Comparison of ENCODE assay signal across 8 cellular contexts in the genomic region with DNA sequence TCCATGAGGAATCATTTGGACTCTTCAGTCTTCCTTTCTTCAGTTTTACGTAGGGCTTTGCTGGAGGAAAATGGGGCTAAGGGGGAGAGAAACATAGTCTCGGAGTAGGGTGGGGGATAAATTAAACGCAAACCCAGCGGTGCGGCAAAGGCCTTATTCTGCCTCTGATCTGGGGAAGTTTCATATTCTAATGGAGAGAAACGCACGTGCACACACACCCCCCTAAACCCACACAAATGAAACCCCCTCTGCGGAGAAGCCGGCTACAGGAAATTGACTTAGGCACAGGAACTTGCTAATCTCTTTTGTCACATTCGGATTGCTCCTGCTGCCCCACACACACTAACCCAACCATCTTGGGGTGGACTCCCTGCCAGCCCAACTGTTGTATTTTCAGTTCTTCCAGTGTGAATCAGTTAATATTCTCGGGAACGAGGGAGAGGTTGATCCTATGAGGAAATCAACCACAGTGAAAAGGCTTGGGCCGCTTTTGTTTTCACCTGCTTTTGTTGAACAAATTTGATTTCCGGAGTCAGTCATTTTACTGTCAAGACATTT. TPM values are rescaled to one million over a fixed set of nuclear protein-coding genes. Genes with fewer than 3 reads are reported as not detected.
DNase-seq lines count a peak whose midpoint lies in the region; ATAC-seq and TF ChIP-seq lines count a peak whose summit lies in the region.

A gene with protein sequence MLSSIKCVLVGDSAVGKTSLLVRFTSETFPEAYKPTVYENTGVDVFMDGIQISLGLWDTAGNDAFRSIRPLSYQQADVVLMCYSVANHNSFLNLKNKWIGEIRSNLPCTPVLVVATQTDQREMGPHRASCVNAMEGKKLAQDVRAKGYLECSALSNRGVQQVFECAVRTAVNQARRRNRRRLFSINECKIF (plus strand): TSS at position 308 of the 558 bp plus-strand sequence. CDS start 46,356 bp downstream, outside the sequence.

- H3K4me1 Mint-ChIP-seq in activated T-helper 2 cell treated with anti-CD3 and anti-CD28 coated beads, Interferon-gamma antibody, Interleukin-2, Interleukin-4, amounts not matched to agents 10 μg/mL and 5 μg/mL and 100 μg/mL, durations not matched to agents 14 hours and 24 hours and 36 hours (ENCODE audit: low read depth) = peaks cover 51% of the 10 kb centered on the region
- peaks cover 77% of the 10 kb centered on the region for H3K4me1 Mint-ChIP-seq in nephron progenitor cell

- H3K4me3 Mint-ChIP-seq in activated T-helper 2 cell treated with anti-CD3 and anti-CD28 coated beads, Interferon-gamma antibody, Interleukin-2, Interleukin-4, amounts not matched to agents 10 μg/mL and 5 μg/mL and 100 μg/mL, durations not matched to agents 14 hours and 24 hours and 36 hours (ENCODE audit: low read depth) = peak within 1 kb of the TSS; percentile 90
- H3K4me3 Mint-ChIP-seq in nephron progenitor cell = peak within 1 kb of the TSS; percentile 77

- no peak within 1 kb of the TSS for H2AFZ ChIP-seq in OCI-LY1 (ENCODE audit: low read length)

- H3K4me2 ChIP-seq in OCI-LY1 (ENCODE audit: low read length) = peak within 1 kb of the TSS; percentile 86

- peak within 1 kb of the TSS; percentile 82 for H3K4me3 ChIP-seq in OCI-LY1 (ENCODE audit: low read depth, low read length, poor library complexity, severe bottlenecking)

- ATAC-seq in HG03095 (IDR thresholded peaks at IDR 0.05; ENCODE audit: unreplicated experiment) = no peak

- H3K9me3 ChIP-seq in OCI-LY1 (ENCODE audit: low read length) = no peaks in the 10 kb centered on the region

- H3K79me2 ChIP-seq in OCI-LY1 (ENCODE audit: insufficient read depth, low read length) = peaks cover 99% of the 10 kb centered on the region

- peak within 1 kb of the TSS; percentile 100 for H3K27ac ChIP-seq in OCI-LY1 (ENCODE audit: low read depth, low read length, poor library complexity, severe bottlenecking)

- in situ Hi-C loops in GM13977 (cut with MboI; ENCODE audit: low pct_unique_long_range_greater_than_20kb, low sequenced_read_pairs, unreplicated experiment) = no loop called here

- H4K20me1 ChIP-seq in OCI-LY1 (ENCODE audit: insufficient read depth, low read length) = no peaks in the 10 kb centered on the region

- DNase-seq in GM13977 (ENCODE audit: low spot score) = peak; percentile 31
- DNase-seq in activated T-helper 2 cell treated with anti-CD3 and anti-CD28 coated beads, Interferon-gamma antibody, Interleukin-2, Interleukin-4, amounts not matched to agents 10 μg/mL and 5 μg/mL and 100 μg/mL, durations not matched to agents 14 hours and 24 hours and 36 hours (ENCODE audit: low spot score) = peak; percentile 72
- DNase-seq in nephron progenitor cell = no peak
- DNase-seq in mesenteric fat pad (ENCODE audit: low spot score) = no peak
- no peak for DNase-seq in hippocampal formation (lab: John Stamatoyannopoulos, UW)
- no peak for DNase-seq in NCI-H345 treated with DMSO at 0.1 percent for 48 hours (lab: John Stamatoyannopoulos, UW; ENCODE audit: unreplicated experiment)

- no peaks in the 10 kb centered on the region for H3K27me3 ChIP-seq in OCI-LY1 (ENCODE audit: insufficient read depth, low read length)

- intact Hi-C loops in activated T-helper 2 cell treated with anti-CD3 and anti-CD28 coated beads, Interferon-gamma antibody, Interleukin-2, Interleukin-4, amounts not matched to agents 10 μg/mL and 5 μg/mL and 100 μg/mL, durations not matched to agents 14 hours and 24 hours and 36 hours (cut with micrococcal nuclease) = loop anchor here (2.0 to 5.0 kb wide), 2 partner anchors 14 to 45 kb away; no protein-coding TSS in a partner anchor

- peak within 1 kb of the TSS; percentile 94 for H3K27ac Mint-ChIP-seq in activated T-helper 2 cell treated with anti-CD3 and anti-CD28 coated beads, Interferon-gamma antibody, Interleukin-2, Interleukin-4, amounts not matched to agents 10 μg/mL and 5 μg/mL and 100 μg/mL, durations not matched to agents 14 hours and 24 hours and 36 hours
- peak within 1 kb of the TSS; percentile 84 for H3K27ac Mint-ChIP-seq in nephron progenitor cell

- no peaks in the 10 kb centered on the region for H3K9me2 ChIP-seq in OCI-LY1 (ENCODE audit: low read depth, low read length)

- peaks cover 39% of the 10 kb centered on the region for H3K4me1 ChIP-seq in OCI-LY1 (ENCODE audit: insufficient read depth, low read length, severe bottlenecking)

- H3K9me3 Mint-ChIP-seq in activated T-helper 2 cell treated with anti-CD3 and anti-CD28 coated beads, Interferon-gamma antibody, Interleukin-2, Interleukin-4, amounts not matched to agents 10 μg/mL and 5 μg/mL and 100 μg/mL, durations not matched to agents 14 hours and 24 hours and 36 hours = no peaks in the 10 kb centered on the region
- H3K9me3 Mint-ChIP-seq in nephron progenitor cell = no peaks in the 10 kb centered on the region

- H3K36me3 ChIP-seq in OCI-LY1 (ENCODE audit: insufficient read depth, low read length) = peaks cover 77% of the 10 kb centered on the region

- peaks cover 51% of the 10 kb centered on the region for H3K36me3 Mint-ChIP-seq in activated T-helper 2 cell treated with anti-CD3 and anti-CD28 coated beads, Interferon-gamma antibody, Interleukin-2, Interleukin-4, amounts not matched to agents 10 μg/mL and 5 μg/mL and 100 μg/mL, durations not matched to agents 14 hours and 24 hours and 36 hours (ENCODE audit: low read depth)
- no peaks in the 10 kb centered on the region for H3K36me3 Mint-ChIP-seq in nephron progenitor cell (ENCODE audit: low read depth)

- peak within 1 kb of the TSS; percentile 99 for H3K9ac ChIP-seq in OCI-LY1 (ENCODE audit: low read length)

- no peak for TF ChIP-seq CTCF in GM13977 (IDR thresholded peaks at IDR 0.05; ENCODE audit: extremely low read depth, insufficient read depth, missing control alignments)
- no peak for TF ChIP-seq CTCF in OCI-LY1 (IDR thresholded peaks at IDR 0.05; ENCODE audit: low read length)
- no peak for TF ChIP-seq CTCF in nephron progenitor cell (IDR thresholded peaks at IDR 0.05)

- H3K27me3 Mint-ChIP-seq in activated T-helper 2 cell treated with anti-CD3 and anti-CD28 coated beads, Interferon-gamma antibody, Interleukin-2, Interleukin-4, amounts not matched to agents 10 μg/mL and 5 μg/mL and 100 μg/mL, durations not matched to agents 14 hours and 24 hours and 36 hours (ENCODE audit: low read depth) = no peaks in the 10 kb centered on the region
- peaks cover 5% of the 10 kb centered on the region for H3K27me3 Mint-ChIP-seq in nephron progenitor cell (ENCODE audit: low read depth, poor library complexity)

- H3F3A ChIP-seq in OCI-LY1 (ENCODE audit: insufficient read depth, low read length) = peaks cover 3% of the 10 kb centered on the region; the same call in 1 of the 2 replicates

RNA-seq across cellular contexts. Expression of the gene that starts here (rescaled TPM):
- 108 and 120 TPM in 2 replicates for total RNA-seq in activated T-helper 2 cell treated with anti-CD3 and anti-CD28 coated beads, Interferon-gamma antibody, Interleukin-2, Interleukin-4, amounts not matched to agents 10 μg/mL and 5 μg/mL and 100 μg/mL, durations not matched to agents 14 hours and 24 hours and 36 hours
- 3.9 TPM for total RNA-seq in mesenteric fat pad

Comparison
In these comparisons a context has a peak if more than half of its experiments do, and no peak if none do; other contexts are left out.
1. RNA of the gene that starts here (total RNA-seq): 108 to 120 TPM in activated T-helper 2 cell treated with anti-CD3 and anti-CD28 coated beads, Interferon-gamma antibody, Interleukin-2, Interleukin-4, amounts not matched to agents 10 μg/mL and 5 μg/mL and 100 μg/mL, durations not matched to agents 14 hours and 24 hours and 36 hours; 3.9 TPM in mesenteric fat pad (single experiment); every median in the first group is over 10 times any median in the second.
2. DNase-seq: peak in GM13977 (single experiment) and activated T-helper 2 cell treated with anti-CD3 and anti-CD28 coated beads, Interferon-gamma antibody, Interleukin-2, Interleukin-4, amounts not matched to agents 10 μg/mL and 5 μg/mL and 100 μg/mL, durations not matched to agents 14 hours and 24 hours and 36 hours (single experiment); none in nephron progenitor cell (single experiment), mesenteric fat pad (single experiment), hippocampal formation (0 of 2) and NCI-H345 treated with DMSO at 0.1 percent for 48 hours (single experiment).